ENCODE assay signal across 8 cellular contexts in the genomic region with DNA sequence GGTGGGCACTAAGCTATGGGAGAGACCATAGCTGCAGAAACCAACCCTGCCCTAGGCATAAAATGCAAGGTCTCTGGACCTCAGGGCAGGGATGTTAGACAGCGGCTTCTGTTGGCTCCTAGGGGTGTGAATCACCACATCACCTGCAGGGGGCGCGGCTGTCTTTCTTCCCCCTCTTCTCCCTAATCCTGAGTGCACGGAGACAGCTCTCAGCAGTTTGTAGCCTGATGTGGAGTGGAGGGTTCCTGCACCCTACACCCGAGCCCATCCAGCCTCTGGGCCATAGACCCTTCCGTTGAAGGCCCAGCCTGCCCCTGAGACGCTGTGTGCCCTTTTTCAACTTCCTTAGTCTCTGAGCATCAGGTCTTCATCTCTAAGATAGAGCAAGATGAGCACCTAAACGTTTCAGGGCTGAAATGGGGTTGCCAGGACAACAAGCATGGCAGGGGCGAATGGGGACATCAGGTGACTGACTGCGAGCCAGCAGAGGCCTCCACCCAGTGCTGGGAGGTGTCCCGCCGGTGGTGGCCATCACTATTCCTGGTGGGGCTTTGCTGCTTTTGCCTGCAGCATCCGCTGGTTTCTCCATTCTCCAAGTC. TPM values are rescaled to one million over a fixed set of nuclear protein-coding genes. Genes with fewer than 3 reads are reported as not detected.
A peak's percentile ranks its signal among the peaks of the same experiment; 100 is the strongest.
DNase-seq lines count a peak whose midpoint lies in the region; ATAC-seq, FAIRE-seq and TF ChIP-seq lines count a peak whose summit lies in the region.

No MANE protein-coding gene starts in this region.

- H3K4me3 ChIP-seq in GM12865 (ENCODE audit: low read depth, low read length) (no peak overlapping the region), astrocyte of the cerebellum (ENCODE audit: low read depth, low read length) (no peak overlapping the region), small intestine (ENCODE audit: low read depth in 1 of 2, low read length in 2 of 2) (no peak overlapping the region)

- ATAC-seq in HG03520 (IDR thresholded peaks at IDR 0.05; ENCODE audit: unreplicated experiment) (no peak), HG02623 (IDR thresholded peaks at IDR 0.05; ENCODE audit: unreplicated experiment) (no peak)

- DNase-seq in GM12865 (ENCODE audit: low read depth) = peak; percentile 83
- DNase-seq in NCI-H146 treated with DMSO at 0.1 percent for 48 hours (lab: John Stamatoyannopoulos, UW; ENCODE audit: unreplicated experiment) = peak; percentile 54
- DNase-seq in T-helper 9 cell = peak; percentile 84
- peak; percentile 42 for DNase-seq in astrocyte of the cerebellum (ENCODE audit: low read depth)
- DNase-seq in hippocampal formation (lab: John Stamatoyannopoulos, UW) = peak; percentile 25 to 72
- peak; percentile 84 for DNase-seq in small intestine

- H3K27me3 ChIP-seq in small intestine (ENCODE audit: control insufficient read depth in 2 of 2, insufficient read depth in 2 of 2, low read length in 2 of 2) = no peaks in the 10 kb centered on the region

- no peak for FAIRE-seq in small intestine (lab: Jason Lieb, UNC)

- peaks cover 0 to under 1% of the 10 kb centered on the region in 2 donors for H3K36me3 ChIP-seq in small intestine (ENCODE audit: control insufficient read depth in 2 of 2, insufficient read depth in 2 of 2, low read length in 2 of 2)

- WGBS in small intestine, 3 donors = 25 to 28% (median 26%) methylated on average over 13 of the region's 13 CpGs

- TF ChIP-seq CTCF in GM12865 (IDR thresholded peaks at IDR 0.05; ENCODE audit: insufficient read depth, low read depth, low read length, missing control alignments) = peak; percentile 90
- peak; percentile 83 for TF ChIP-seq CTCF in astrocyte of the cerebellum (IDR thresholded peaks at IDR 0.05; ENCODE audit: low read depth, low read length, missing control alignments)

- H3K4me1 ChIP-seq in small intestine (ENCODE audit: control insufficient read depth in 2 of 2, insufficient read depth in 1 of 2, low read depth in 1 of 2, low read length in 1 of 2) = peaks cover 4 to 6% of the 10 kb centered on the region in 2 donors

- H3K9me3 ChIP-seq in small intestine (ENCODE audit: control insufficient read depth, low read depth) = no peaks in the 10 kb centered on the region

- in situ Hi-C loops in astrocyte of the cerebellum (cut with HindIII; ENCODE audit: low sequenced_read_pairs) = loop anchor here (5.0 kb wide), 3 partner anchors 72 to 157 kb away; no protein-coding TSS in a partner anchor

- H3K27ac ChIP-seq in small intestine (ENCODE audit: low read depth in 1 of 2, low read length in 1 of 2) = no peak overlapping the region

RNA-seq across cellular contexts. Expression of gene SEC16A, which starts 2.3 kb away (rescaled TPM):
- 10 to 100 TPM; 37.4 to 41.1 (median 38.2) TPM for polyA plus RNA-seq in small intestine

RNA-seq across cellular contexts. Expression of gene INPP5E, which starts 45.5 kb away (rescaled TPM):
- polyA plus RNA-seq in small intestine = 1 to 10 TPM; 5.7 to 8.9 (median 5.7) TPM
